ENCODE assay signal across 1 cellular context in genomic region chr4:142345909-142346308, GRCh38.
TF ChIP-seq lines count a peak whose summit lies in the region.

No MANE protein-coding gene starts in this region.

TF ChIP-seq in GM12878, 131 proteins besides CTCF, POLR2A, EP300 and RAD21:
- TF ChIP-seq SREBF1 (IDR thresholded peaks at IDR 0.05; ENCODE audit: low read length) = no peak
- no peak for TF ChIP-seq EED (IDR thresholded peaks at IDR 0.05; ENCODE audit: low read depth)
- TF ChIP-seq, protein P1, sequence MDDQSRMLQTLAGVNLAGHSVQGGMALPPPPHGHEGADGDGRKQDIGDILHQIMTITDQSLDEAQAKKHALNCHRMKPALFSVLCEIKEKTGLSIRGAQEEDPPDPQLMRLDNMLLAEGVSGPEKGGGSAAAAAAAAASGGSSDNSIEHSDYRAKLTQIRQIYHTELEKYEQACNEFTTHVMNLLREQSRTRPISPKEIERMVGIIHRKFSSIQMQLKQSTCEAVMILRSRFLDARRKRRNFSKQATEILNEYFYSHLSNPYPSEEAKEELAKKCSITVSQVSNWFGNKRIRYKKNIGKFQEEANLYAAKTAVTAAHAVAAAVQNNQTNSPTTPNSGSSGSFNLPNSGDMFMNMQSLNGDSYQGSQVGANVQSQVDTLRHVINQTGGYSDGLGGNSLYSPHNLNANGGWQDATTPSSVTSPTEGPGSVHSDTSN (IDR thresholded peaks at IDR 0.05; ENCODE audit: insufficient replicate concordance, low read depth, low read length) = no peak
- no peak for TF ChIP-seq E2F4 (IDR thresholded peaks at IDR 0.05; ENCODE audit: low read depth, low read length)
- no peak for TF ChIP-seq TCF3 (IDR thresholded peaks at IDR 0.05; ENCODE audit: borderline replicate concordance, insufficient read depth, low read depth, low read length)
- TF ChIP-seq CHD2 (IDR thresholded peaks at IDR 0.05; ENCODE audit: borderline replicate concordance, low read depth, low read length) = no peak
- no peak for TF ChIP-seq RUNX3 (IDR thresholded peaks at IDR 0.05; ENCODE audit: low read length)
- TF ChIP-seq SMC3 (IDR thresholded peaks at IDR 0.05; ENCODE audit: borderline replicate concordance, low read length) = no peak
- no peak for TF ChIP-seq CBX5 (IDR thresholded peaks at IDR 0.05; ENCODE audit: low read depth)
- no peak for TF ChIP-seq CREB1 (IDR thresholded peaks at IDR 0.05; ENCODE audit: low read depth)
- TF ChIP-seq NFYA (IDR thresholded peaks at IDR 0.05; ENCODE audit: borderline replicate concordance, low read depth, low read length) = no peak
